2 cellular contexts compared by ENCODE assay signal in the genomic region with DNA sequence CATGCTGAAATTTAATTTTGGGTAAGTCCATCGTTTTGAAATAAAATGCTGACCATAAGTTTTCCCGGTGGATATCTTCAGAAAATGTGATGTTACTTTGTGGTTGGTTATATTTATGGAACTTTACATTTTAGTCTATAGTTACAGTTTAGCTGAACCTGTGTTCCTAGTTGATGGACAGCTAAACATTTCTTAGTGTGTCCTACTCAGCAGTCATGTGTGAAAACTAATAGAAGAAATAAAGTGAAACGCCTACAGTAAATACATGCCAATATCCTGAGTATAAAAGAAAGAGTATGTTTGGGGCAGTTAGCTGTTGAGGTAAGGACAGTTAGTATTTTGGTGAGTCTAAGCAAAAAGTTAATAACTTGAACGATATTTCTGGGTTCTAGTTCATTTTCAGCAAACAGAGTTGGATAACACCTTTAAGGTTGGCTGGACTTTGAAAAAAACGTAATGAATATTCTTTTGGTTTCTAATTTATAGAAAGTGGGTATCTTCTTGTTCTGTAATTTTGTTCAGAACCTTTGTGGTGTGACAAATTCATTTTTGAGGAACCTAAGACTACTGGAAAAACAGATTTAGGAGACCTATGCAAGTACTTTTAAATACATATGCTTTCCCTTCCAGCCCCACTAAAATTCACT.
A peak's percentile ranks its signal among the peaks of the same experiment; 100 is the strongest.
TF ChIP-seq lines count a peak whose summit lies in the region.

No MANE protein-coding gene starts in this region.

TF ChIP-seq in A549, 52 proteins besides CTCF, POLR2A, EP300 and RAD21 (continued from another document):
- TF ChIP-seq, protein P1, sequence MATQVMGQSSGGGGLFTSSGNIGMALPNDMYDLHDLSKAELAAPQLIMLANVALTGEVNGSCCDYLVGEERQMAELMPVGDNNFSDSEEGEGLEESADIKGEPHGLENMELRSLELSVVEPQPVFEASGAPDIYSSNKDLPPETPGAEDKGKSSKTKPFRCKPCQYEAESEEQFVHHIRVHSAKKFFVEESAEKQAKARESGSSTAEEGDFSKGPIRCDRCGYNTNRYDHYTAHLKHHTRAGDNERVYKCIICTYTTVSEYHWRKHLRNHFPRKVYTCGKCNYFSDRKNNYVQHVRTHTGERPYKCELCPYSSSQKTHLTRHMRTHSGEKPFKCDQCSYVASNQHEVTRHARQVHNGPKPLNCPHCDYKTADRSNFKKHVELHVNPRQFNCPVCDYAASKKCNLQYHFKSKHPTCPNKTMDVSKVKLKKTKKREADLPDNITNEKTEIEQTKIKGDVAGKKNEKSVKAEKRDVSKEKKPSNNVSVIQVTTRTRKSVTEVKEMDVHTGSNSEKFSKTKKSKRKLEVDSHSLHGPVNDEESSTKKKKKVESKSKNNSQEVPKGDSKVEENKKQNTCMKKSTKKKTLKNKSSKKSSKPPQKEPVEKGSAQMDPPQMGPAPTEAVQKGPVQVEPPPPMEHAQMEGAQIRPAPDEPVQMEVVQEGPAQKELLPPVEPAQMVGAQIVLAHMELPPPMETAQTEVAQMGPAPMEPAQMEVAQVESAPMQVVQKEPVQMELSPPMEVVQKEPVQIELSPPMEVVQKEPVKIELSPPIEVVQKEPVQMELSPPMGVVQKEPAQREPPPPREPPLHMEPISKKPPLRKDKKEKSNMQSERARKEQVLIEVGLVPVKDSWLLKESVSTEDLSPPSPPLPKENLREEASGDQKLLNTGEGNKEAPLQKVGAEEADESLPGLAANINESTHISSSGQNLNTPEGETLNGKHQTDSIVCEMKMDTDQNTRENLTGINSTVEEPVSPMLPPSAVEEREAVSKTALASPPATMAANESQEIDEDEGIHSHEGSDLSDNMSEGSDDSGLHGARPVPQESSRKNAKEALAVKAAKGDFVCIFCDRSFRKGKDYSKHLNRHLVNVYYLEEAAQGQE (IDR thresholded peaks at IDR 0.05), result no peak
- TF ChIP-seq ZNF302 (CRISPR knock-in tag; IDR thresholded peaks at IDR 0.05), result no peak

TF ChIP-seq in GM12878, 131 proteins besides CTCF, POLR2A, EP300 and RAD21 (continued from another document):
- TF ChIP-seq, protein P2, sequence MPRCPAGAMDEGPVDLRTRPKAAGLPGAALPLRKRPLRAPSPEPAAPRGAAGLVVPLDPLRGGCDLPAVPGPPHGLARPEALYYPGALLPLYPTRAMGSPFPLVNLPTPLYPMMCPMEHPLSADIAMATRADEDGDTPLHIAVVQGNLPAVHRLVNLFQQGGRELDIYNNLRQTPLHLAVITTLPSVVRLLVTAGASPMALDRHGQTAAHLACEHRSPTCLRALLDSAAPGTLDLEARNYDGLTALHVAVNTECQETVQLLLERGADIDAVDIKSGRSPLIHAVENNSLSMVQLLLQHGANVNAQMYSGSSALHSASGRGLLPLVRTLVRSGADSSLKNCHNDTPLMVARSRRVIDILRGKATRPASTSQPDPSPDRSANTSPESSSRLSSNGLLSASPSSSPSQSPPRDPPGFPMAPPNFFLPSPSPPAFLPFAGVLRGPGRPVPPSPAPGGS (IDR thresholded peaks at IDR 0.05; ENCODE audit: borderline replicate concordance, insufficient read depth, low read depth, low read length, poor library complexity, severe bottlenecking), result no peak
- TF ChIP-seq, protein P3, sequence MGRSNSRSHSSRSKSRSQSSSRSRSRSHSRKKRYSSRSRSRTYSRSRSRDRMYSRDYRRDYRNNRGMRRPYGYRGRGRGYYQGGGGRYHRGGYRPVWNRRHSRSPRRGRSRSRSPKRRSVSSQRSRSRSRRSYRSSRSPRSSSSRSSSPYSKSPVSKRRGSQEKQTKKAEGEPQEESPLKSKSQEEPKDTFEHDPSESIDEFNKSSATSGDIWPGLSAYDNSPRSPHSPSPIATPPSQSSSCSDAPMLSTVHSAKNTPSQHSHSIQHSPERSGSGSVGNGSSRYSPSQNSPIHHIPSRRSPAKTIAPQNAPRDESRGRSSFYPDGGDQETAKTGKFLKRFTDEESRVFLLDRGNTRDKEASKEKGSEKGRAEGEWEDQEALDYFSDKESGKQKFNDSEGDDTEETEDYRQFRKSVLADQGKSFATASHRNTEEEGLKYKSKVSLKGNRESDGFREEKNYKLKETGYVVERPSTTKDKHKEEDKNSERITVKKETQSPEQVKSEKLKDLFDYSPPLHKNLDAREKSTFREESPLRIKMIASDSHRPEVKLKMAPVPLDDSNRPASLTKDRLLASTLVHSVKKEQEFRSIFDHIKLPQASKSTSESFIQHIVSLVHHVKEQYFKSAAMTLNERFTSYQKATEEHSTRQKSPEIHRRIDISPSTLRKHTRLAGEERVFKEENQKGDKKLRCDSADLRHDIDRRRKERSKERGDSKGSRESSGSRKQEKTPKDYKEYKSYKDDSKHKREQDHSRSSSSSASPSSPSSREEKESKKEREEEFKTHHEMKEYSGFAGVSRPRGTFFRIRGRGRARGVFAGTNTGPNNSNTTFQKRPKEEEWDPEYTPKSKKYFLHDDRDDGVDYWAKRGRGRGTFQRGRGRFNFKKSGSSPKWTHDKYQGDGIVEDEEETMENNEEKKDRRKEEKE (IDR thresholded peaks at IDR 0.05), result no peak
- TF ChIP-seq BMI1 (IDR thresholded peaks at IDR 0.05; ENCODE audit: borderline replicate concordance) (no peak; the same call in 1 of the 2 replicates), MYC (IDR thresholded peaks at IDR 0.05; ENCODE audit: insufficient read depth, insufficient read length, insufficient replicate concordance, low read length, severe bottlenecking) (no peak), RFX5 (IDR thresholded peaks at IDR 0.05; ENCODE audit: low read depth, low read length) (no peak), PAX8 (IDR thresholded peaks at IDR 0.05) (0 out of 2 replicates have a peak, but pooled peaks have one; percentile 28), RUNX3 (IDR thresholded peaks at IDR 0.05; ENCODE audit: low read length) (no peak), PAX5 (IDR thresholded peaks at IDR 0.05; ENCODE audit: borderline replicate concordance, low read depth, low read length) (peak; percentile 69; the same call in 1 of the 2 replicates), IKZF1 (conservative IDR thresholded peaks at IDR 0.05) (no peak), YY1 (IDR thresholded peaks at IDR 0.05; ENCODE audit: low read depth, low read length) (no peak), HDAC2 (IDR thresholded peaks at IDR 0.05) (no peak), MTA2 (IDR thresholded peaks at IDR 0.05; ENCODE audit: low read depth) (peak; percentile 67), ETV6 (conservative IDR thresholded peaks at IDR 0.05 in 1 of 2, IDR thresholded peaks at IDR 0.05 in 1 of 2; ENCODE audit: borderline replicate concordance in 1 of 2, low read depth in 1 of 2) (no peak), POLR2AphosphoS5 (IDR thresholded peaks at IDR 0.05; ENCODE audit: low read length) (no peak), GATAD2B (conservative IDR thresholded peaks at IDR 0.05; ENCODE audit: low read depth) (no peak), DPF2 (IDR thresholded peaks at IDR 0.05) (0 out of 2 replicates have a peak, but pooled peaks have one; percentile 21), TAF1 (IDR thresholded peaks at IDR 0.05; ENCODE audit: borderline replicate concordance, low read depth, low read length) (no peak), TCF3 (IDR thresholded peaks at IDR 0.05; ENCODE audit: borderline replicate concordance, insufficient read depth, low read depth, low read length) (no peak), POU2F2 (IDR thresholded peaks at IDR 0.05; ENCODE audit: borderline replicate concordance, low read depth, low read length) (no peak), ESRRA (IDR thresholded peaks at IDR 0.05; ENCODE audit: low read length) (no peak), JUND (IDR thresholded peaks at IDR 0.05; ENCODE audit: low read depth, low read length) (no peak), SIN3A (IDR thresholded peaks at IDR 0.05; ENCODE audit: low read depth, low read length) (no peak), ATF7 (IDR thresholded peaks at IDR 0.05; ENCODE audit: low read depth) (peak; percentile 31; the same call in 1 of the 2 replicates), RBBP5 (conservative IDR thresholded peaks at IDR 0.05) (no peak), ZZZ3 (IDR thresholded peaks at IDR 0.05; ENCODE audit: control insufficient read depth, insufficient read length, low read depth) (no peak), MTA3 (IDR thresholded peaks at IDR 0.05; ENCODE audit: borderline replicate concordance, low read length) (no peak)
- TF ChIP-seq, protein P4, sequence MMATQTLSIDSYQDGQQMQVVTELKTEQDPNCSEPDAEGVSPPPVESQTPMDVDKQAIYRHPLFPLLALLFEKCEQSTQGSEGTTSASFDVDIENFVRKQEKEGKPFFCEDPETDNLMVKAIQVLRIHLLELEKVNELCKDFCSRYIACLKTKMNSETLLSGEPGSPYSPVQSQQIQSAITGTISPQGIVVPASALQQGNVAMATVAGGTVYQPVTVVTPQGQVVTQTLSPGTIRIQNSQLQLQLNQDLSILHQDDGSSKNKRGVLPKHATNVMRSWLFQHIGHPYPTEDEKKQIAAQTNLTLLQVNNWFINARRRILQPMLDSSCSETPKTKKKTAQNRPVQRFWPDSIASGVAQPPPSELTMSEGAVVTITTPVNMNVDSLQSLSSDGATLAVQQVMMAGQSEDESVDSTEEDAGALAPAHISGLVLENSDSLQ (IDR thresholded peaks at IDR 0.05), result peak; percentile 90
- TF ChIP-seq, protein P5, sequence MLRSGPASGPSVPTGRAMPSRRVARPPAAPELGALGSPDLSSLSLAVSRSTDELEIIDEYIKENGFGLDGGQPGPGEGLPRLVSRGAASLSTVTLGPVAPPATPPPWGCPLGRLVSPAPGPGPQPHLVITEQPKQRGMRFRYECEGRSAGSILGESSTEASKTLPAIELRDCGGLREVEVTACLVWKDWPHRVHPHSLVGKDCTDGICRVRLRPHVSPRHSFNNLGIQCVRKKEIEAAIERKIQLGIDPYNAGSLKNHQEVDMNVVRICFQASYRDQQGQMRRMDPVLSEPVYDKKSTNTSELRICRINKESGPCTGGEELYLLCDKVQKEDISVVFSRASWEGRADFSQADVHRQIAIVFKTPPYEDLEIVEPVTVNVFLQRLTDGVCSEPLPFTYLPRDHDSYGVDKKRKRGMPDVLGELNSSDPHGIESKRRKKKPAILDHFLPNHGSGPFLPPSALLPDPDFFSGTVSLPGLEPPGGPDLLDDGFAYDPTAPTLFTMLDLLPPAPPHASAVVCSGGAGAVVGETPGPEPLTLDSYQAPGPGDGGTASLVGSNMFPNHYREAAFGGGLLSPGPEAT (IDR thresholded peaks at IDR 0.05; ENCODE audit: low read depth), result peak; percentile 48; the same call in 1 of the 2 replicates
- TF ChIP-seq, protein P6, sequence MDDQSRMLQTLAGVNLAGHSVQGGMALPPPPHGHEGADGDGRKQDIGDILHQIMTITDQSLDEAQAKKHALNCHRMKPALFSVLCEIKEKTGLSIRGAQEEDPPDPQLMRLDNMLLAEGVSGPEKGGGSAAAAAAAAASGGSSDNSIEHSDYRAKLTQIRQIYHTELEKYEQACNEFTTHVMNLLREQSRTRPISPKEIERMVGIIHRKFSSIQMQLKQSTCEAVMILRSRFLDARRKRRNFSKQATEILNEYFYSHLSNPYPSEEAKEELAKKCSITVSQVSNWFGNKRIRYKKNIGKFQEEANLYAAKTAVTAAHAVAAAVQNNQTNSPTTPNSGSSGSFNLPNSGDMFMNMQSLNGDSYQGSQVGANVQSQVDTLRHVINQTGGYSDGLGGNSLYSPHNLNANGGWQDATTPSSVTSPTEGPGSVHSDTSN (IDR thresholded peaks at IDR 0.05; ENCODE audit: insufficient replicate concordance, low read depth, low read length), result no peak
- TF ChIP-seq, protein P7, sequence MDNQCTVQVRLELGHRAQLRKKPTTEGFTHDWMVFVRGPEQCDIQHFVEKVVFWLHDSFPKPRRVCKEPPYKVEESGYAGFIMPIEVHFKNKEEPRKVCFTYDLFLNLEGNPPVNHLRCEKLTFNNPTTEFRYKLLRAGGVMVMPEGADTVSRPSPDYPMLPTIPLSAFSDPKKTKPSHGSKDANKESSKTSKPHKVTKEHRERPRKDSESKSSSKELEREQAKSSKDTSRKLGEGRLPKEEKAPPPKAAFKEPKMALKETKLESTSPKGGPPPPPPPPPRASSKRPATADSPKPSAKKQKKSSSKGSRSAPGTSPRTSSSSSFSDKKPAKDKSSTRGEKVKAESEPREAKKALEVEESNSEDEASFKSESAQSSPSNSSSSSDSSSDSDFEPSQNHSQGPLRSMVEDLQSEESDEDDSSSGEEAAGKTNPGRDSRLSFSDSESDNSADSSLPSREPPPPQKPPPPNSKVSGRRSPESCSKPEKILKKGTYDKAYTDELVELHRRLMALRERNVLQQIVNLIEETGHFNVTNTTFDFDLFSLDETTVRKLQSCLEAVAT (IDR thresholded peaks at IDR 0.05), result peak; percentile 64
- TF ChIP-seq, protein P8, sequence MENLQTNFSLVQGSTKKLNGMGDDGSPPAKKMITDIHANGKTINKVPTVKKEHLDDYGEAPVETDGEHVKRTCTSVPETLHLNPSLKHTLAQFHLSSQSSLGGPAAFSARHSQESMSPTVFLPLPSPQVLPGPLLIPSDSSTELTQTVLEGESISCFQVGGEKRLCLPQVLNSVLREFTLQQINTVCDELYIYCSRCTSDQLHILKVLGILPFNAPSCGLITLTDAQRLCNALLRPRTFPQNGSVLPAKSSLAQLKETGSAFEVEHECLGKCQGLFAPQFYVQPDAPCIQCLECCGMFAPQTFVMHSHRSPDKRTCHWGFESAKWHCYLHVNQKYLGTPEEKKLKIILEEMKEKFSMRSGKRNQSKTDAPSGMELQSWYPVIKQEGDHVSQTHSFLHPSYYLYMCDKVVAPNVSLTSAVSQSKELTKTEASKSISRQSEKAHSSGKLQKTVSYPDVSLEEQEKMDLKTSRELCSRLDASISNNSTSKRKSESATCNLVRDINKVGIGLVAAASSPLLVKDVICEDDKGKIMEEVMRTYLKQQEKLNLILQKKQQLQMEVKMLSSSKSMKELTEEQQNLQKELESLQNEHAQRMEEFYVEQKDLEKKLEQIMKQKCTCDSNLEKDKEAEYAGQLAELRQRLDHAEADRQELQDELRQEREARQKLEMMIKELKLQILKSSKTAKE (IDR thresholded peaks at IDR 0.05; ENCODE audit: low read depth, poor library complexity, severe bottlenecking), result peak; percentile 38
- TF ChIP-seq, protein P9, sequence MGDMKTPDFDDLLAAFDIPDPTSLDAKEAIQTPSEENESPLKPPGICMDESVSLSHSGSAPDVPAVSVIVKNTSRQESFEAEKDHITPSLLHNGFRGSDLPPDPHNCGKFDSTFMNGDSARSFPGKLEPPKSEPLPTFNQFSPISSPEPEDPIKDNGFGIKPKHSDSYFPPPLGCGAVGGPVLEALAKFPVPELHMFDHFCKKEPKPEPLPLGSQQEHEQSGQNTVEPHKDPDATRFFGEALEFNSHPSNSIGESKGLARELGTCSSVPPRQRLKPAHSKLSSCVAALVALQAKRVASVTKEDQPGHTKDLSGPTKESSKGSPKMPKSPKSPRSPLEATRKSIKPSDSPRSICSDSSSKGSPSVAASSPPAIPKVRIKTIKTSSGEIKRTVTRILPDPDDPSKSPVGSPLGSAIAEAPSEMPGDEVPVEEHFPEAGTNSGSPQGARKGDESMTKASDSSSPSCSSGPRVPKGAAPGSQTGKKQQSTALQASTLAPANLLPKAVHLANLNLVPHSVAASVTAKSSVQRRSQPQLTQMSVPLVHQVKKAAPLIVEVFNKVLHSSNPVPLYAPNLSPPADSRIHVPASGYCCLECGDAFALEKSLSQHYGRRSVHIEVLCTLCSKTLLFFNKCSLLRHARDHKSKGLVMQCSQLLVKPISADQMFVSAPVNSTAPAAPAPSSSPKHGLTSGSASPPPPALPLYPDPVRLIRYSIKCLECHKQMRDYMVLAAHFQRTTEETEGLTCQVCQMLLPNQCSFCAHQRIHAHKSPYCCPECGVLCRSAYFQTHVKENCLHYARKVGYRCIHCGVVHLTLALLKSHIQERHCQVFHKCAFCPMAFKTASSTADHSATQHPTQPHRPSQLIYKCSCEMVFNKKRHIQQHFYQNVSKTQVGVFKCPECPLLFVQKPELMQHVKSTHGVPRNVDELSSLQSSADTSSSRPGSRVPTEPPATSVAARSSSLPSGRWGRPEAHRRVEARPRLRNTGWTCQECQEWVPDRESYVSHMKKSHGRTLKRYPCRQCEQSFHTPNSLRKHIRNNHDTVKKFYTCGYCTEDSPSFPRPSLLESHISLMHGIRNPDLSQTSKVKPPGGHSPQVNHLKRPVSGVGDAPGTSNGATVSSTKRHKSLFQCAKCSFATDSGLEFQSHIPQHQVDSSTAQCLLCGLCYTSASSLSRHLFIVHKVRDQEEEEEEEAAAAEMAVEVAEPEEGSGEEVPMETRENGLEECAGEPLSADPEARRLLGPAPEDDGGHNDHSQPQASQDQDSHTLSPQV (IDR thresholded peaks at IDR 0.05), result 0 out of 2 replicates have a peak, but pooled peaks have one; percentile 12
